Comparison of ENCODE assay signal across 8 cellular contexts in the genomic region with DNA sequence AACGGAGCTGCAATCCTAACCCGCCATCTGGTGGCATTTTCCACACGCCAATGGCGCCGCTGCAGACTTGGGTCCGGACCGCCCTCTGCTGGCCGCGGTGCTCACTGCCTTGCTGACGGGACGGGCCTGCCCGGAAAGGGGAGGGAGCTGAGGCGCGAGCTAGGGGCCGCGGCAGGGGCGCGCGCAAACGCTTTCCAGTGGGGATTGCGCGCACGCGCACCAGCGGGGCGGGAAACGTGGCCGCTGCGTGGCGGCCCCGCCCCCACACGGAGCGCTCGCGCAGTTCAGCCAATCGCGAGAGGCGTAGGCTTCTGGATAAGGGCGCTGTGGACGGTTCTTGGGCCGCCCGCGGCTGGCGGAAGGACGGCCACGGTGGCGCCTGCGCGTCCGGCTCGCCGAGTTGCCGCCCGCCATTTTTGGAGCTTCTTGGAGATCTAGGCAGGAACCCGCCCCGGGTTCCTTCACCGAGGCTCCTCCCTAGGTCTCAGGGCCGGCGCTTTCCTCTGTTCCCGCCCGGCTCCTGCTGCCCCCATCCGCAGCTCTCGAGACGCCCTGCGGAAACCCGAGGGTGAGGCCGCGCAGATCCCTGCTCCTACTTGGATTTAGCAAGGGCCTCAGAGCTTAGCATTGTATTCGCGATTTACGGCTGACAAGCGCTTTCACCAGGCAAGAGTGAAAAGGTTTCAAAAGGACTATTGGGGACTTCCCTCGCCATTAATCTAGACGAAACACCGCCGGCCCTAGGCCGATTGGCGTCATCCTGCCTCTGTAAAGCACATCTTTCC. TPM values are rescaled to one million over a fixed set of nuclear protein-coding genes. Genes with fewer than 3 reads are reported as not detected.
DNase-seq lines count a peak whose midpoint lies in the region; ATAC-seq and TF ChIP-seq lines count a peak whose summit lies in the region.

STAG1 (minus strand) TSS at position 52 of the 785 bp plus-strand sequence. CDS start 121,480 bp downstream, outside the sequence.

- H3K4me1 Mint-ChIP-seq in activated T-cell treated with anti-CD3 and anti-CD28 coated beads, Interleukin-2, amount 50 U/mL, for 24 hours (ENCODE audit: low read depth): peaks cover 40% of the 10 kb centered on the region

- CTCF ChIA-PET in PC-9 (lab: Charles Lee): interaction anchor here (0.5 to 2.2 kb wide), 29 partner anchors 36 to 677 kb away, joined by 3 to 47 read pairs (median 4); partner anchors contain the start of genes MSL2 and NCK1

- peak within 1 kb of the TSS; percentile 87 for H3K9ac ChIP-seq in muscle layer of colon (ENCODE audit: low read length)

- H3K27me3 Mint-ChIP-seq in activated T-cell treated with anti-CD3 and anti-CD28 coated beads, Interleukin-2, amount 50 U/mL, for 24 hours: no peaks in the 10 kb centered on the region

- H3K27me3 ChIP-seq in PC-9 (ENCODE audit: insufficient read depth, low read depth) (no peaks in the 10 kb centered on the region), esophagus (ENCODE audit: control insufficient read depth in 1 of 2, insufficient read depth in 2 of 2, low read length in 2 of 2) (no peaks in the 10 kb centered on the region), muscle layer of colon (ENCODE audit: control insufficient read depth in 1 of 2, insufficient read depth in 2 of 2, low read length in 2 of 2) (no peaks in the 10 kb centered on the region)

- H3K4me2 ChIP-seq in PC-9: peak within 1 kb of the TSS; percentile 92

- peak; percentile 86 for ATAC-seq in GM21717 (IDR thresholded peaks at IDR 0.05; ENCODE audit: unreplicated experiment)

- H3F3A ChIP-seq in PC-9 (ENCODE audit: insufficient read depth, low read depth): peaks cover 27% of the 10 kb centered on the region

- no TSS peak for BruUV-seq in PC-9 (replicated peaks; lab: Mats Ljungman, UMichigan)

- H3K4me1 ChIP-seq in PC-9 (replicated peaks; ENCODE audit: insufficient read depth) (peaks cover 36% of the 10 kb centered on the region), esophagus (ENCODE audit: control insufficient read depth in 2 of 2, insufficient read depth in 2 of 2, low read length in 1 of 2) (no peaks in the 10 kb centered on the region), muscle layer of colon (ENCODE audit: insufficient read depth, low read length) (peaks cover 30% of the 10 kb centered on the region)

- H3K9me2 ChIP-seq in PC-9 (ENCODE audit: insufficient read depth): no peaks in the 10 kb centered on the region

- in situ Hi-C loops in KBM-7 (cut with MboI; ENCODE audit: low pct_unique_long_range_greater_than_20kb, low sequenced_read_pairs): loop anchor here (25.0 kb wide), 1 partner anchor 235 kb away; no protein-coding TSS in a partner anchor

- WGBS in esophagus, 2 donors: 0% methylated on average over 76 to 78 of the region's 78 CpGs

- POLR2A ChIA-PET in PC-9 (lab: Charles Lee; ENCODE audit: unreplicated experiment): interaction anchor here (0.6 to 1.8 kb wide), 10 partner anchors 67 to 855 kb away, joined by 3 to 23 read pairs (median 3); partner anchors contain the start of gene NCK1

- H3K36me3 Mint-ChIP-seq in activated T-cell treated with anti-CD3 and anti-CD28 coated beads, Interleukin-2, amount 50 U/mL, for 24 hours (ENCODE audit: low read depth): peaks cover 28% of the 10 kb centered on the region

- H4K20me1 ChIP-seq in PC-9 (ENCODE audit: insufficient read depth): no peaks in the 10 kb centered on the region

- H2AFZ ChIP-seq in PC-9: peak within 1 kb of the TSS; percentile 94

- H3K36me3 ChIP-seq in PC-9 (ENCODE audit: low read depth) (no peaks in the 10 kb centered on the region), esophagus (ENCODE audit: control insufficient read depth in 2 of 2, insufficient read depth in 2 of 2, low read length in 1 of 2) (no peaks in the 10 kb centered on the region), muscle layer of colon (ENCODE audit: insufficient read depth, low read length) (no peaks in the 10 kb centered on the region)

- H3K9me3 ChIP-seq in PC-9 (ENCODE audit: insufficient read depth, low read depth): no peaks in the 10 kb centered on the region
- H3K9me3 ChIP-seq in esophagus (ENCODE audit: control insufficient read depth in 2 of 2, insufficient read depth in 1 of 2, low read depth in 1 of 2, low read length in 1 of 2): no peaks in the 10 kb centered on the region
- H3K9me3 ChIP-seq in muscle layer of colon (ENCODE audit: low read length): no peaks in the 10 kb centered on the region

- H3K9me3 Mint-ChIP-seq in activated T-cell treated with anti-CD3 and anti-CD28 coated beads, Interleukin-2, amount 50 U/mL, for 24 hours: no peaks in the 10 kb centered on the region

- intact Hi-C loops in PC-9 (cut with micrococcal nuclease; ENCODE audit: unreplicated experiment): loop anchor here (1.0 to 5.0 kb wide), 14 partner anchors 66 to 1195 kb away; partner anchors contain the start of genes IL20RB, MSL2, NCK1 and PCCB

- H3K27ac Mint-ChIP-seq in activated T-cell treated with anti-CD3 and anti-CD28 coated beads, Interleukin-2, amount 50 U/mL, for 24 hours: peak within 1 kb of the TSS; percentile 99

- peak within 1 kb of the TSS; percentile 87 for H3K4me3 Mint-ChIP-seq in activated T-cell treated with anti-CD3 and anti-CD28 coated beads, Interleukin-2, amount 50 U/mL, for 24 hours

- DNase-seq in DMS79 (lab: John Stamatoyannopoulos, UW) (peak; percentile 100), KBM-7 (peak; percentile 99), PC-9 (peak; percentile 91 to 100)
- peak; percentile 99 for DNase-seq in activated T-cell treated with anti-CD3 and anti-CD28 coated beads, Interleukin-2, amount 50 U/mL, for 24 hours
- DNase-seq in stimulated activated CD8-positive, alpha-beta memory T cell treated with anti-CD3 and anti-CD28 coated beads, Interleukin-7, amount 100 ng/mL, for 24 hours (ENCODE audit: low read depth): peak; percentile 96

- peak within 1 kb of the TSS; percentile 94 for H3K4me3 ChIP-seq in PC-9
- H3K4me3 ChIP-seq in esophagus (ENCODE audit: low read depth in 1 of 2, low read length in 2 of 2): peak within 1 kb of the TSS; percentile 74 to 80
- H3K4me3 ChIP-seq in muscle layer of colon (ENCODE audit: low read depth in 1 of 2, low read length in 2 of 2): peak within 1 kb of the TSS; percentile 55 to 90

- H3K79me2 ChIP-seq in PC-9 (ENCODE audit: low read depth): peaks cover 43% of the 10 kb centered on the region

- H3K27ac ChIP-seq in PC-9 (peak within 1 kb of the TSS; percentile 90), esophagus (ENCODE audit: low read depth in 2 of 2, low read length in 1 of 2) (peak within 1 kb of the TSS; percentile 96 to 100), muscle layer of colon (ENCODE audit: low read depth, low read length) (peak within 1 kb of the TSS; percentile 95)

- TF ChIP-seq CTCF in PC-9 (conservative IDR thresholded peaks at IDR 0.05): peak; percentile 86

RNA-seq across cellular contexts. Expression of gene STAG1, which starts in this region (rescaled TPM):
- total RNA-seq in PC-9 (2021): 34.5 and 39.3 TPM in 2 replicates
- polyA plus RNA-seq in esophagus: 1 to 10 TPM; 7.1 to 8.3 TPM

Comparison
In these comparisons a context has a peak if more than half of its experiments do, and no peak if none do; other contexts are left out.
1. Peak in every context shown above with its lines: DNase-seq, ATAC-seq, H3K4me3 ChIP-seq and H3K27ac ChIP-seq.